8 cellular contexts compared by ENCODE assay signal in the genomic region with DNA sequence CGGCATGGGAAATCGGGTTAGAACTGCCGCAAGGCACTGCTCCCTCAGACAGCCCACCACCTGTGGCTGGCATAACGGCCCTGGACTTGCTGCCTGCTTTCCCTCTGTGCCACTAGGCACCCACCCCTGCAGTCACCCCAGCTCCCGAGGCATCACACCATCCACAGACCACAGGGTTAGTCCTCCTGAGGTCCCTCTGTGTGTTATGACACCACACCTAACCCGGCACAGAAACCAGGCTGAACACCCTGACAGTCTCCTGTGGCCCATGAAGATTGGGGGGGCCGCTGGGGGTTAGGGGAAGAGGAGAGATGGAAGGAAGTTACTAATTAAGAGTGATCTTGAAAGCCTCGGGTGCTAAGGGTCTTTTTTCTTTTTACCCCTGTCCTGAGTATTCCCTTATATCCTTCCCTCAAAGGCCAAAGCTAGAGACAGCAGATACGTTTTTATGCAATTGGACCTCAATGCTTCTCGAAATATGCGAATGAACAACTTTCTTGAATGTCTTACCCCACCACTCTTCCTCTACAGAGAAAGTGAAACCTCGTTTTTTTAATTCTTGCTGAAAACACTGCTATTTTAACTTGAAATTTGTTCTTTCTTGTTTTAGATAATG. TPM values are rescaled to one million over a fixed set of nuclear protein-coding genes. Genes with fewer than 3 reads are reported as not detected.
DNase-seq lines count a peak whose midpoint lies in the region; ATAC-seq and TF ChIP-seq lines count a peak whose summit lies in the region.

No MANE protein-coding gene starts in this region.

- no peaks in the 10 kb centered on the region for H3K27me3 Mint-ChIP-seq in CD4-positive, alpha-beta memory T cell
- H3K27me3 Mint-ChIP-seq in activated CD4-positive, alpha-beta memory T cell treated with anti-CD3 and anti-CD28 coated beads for 36 hours: no peaks in the 10 kb centered on the region

- H3K4me3 ChIP-seq in CD4-positive, alpha-beta memory T cell (ENCODE audit: low read length in 2 of 2): peak overlapping the region; percentile 64 to 70
- peak overlapping the region in 6 of 12 donors; percentile 1 to 41 (median 22) for H3K4me3 ChIP-seq in heart left ventricle

- H3K4me3 Mint-ChIP-seq in CD4-positive, alpha-beta memory T cell: peak overlapping the region; percentile 88 to 97 (median 94)
- H3K4me3 Mint-ChIP-seq in activated CD4-positive, alpha-beta memory T cell treated with anti-CD3 and anti-CD28 coated beads for 36 hours: peak overlapping the region; percentile 82

- no peaks in the 10 kb centered on the region for H3K9me3 ChIP-seq in CD4-positive, alpha-beta memory T cell (ENCODE audit: control insufficient read depth in 1 of 2, low read length in 2 of 2)
- no peaks in the 10 kb centered on the region for H3K9me3 ChIP-seq in heart left ventricle

- H3K27me3 ChIP-seq in CD4-positive, alpha-beta memory T cell (ENCODE audit: insufficient read depth, low read length): no peaks in the 10 kb centered on the region
- H3K27me3 ChIP-seq in heart left ventricle: no peaks in the 10 kb centered on the region

- 55 to 69% (median 58%) methylated on average over 12 of the region's 12 CpGs for WGBS in heart left ventricle, 4 donors

- peak; percentile 41 for ATAC-seq in HG03045 (IDR thresholded peaks at IDR 0.05; ENCODE audit: unreplicated experiment)
- ATAC-seq in heart left ventricle: peak in 3 of 4 donors; percentile 15 to 41 (median 19)
- ATAC-seq in GM19023 (IDR thresholded peaks at IDR 0.05; ENCODE audit: unreplicated experiment): no peak

- H3K36me3 Mint-ChIP-seq in CD4-positive, alpha-beta memory T cell: peaks cover 17 to 60% of the 10 kb centered on the region in 2 donors
- peaks cover 43% of the 10 kb centered on the region for H3K36me3 Mint-ChIP-seq in activated CD4-positive, alpha-beta memory T cell treated with anti-CD3 and anti-CD28 coated beads for 36 hours

- H3K27ac Mint-ChIP-seq in CD4-positive, alpha-beta memory T cell: peak overlapping the region; percentile 92 to 99 (median 97)
- peak overlapping the region; percentile 99 for H3K27ac Mint-ChIP-seq in activated CD4-positive, alpha-beta memory T cell treated with anti-CD3 and anti-CD28 coated beads for 36 hours

- H3K36me3 ChIP-seq in CD4-positive, alpha-beta memory T cell (ENCODE audit: insufficient read depth, low read length): no peaks in the 10 kb centered on the region
- no peaks in the 10 kb centered on the region for H3K36me3 ChIP-seq in heart left ventricle

- intact Hi-C loops in CD4-positive, alpha-beta memory T cell (cut with micrococcal nuclease): loop anchor here (5.0 kb wide), 1 partner anchor 38 kb away; no protein-coding TSS in a partner anchor
- intact Hi-C loops in activated CD4-positive, alpha-beta memory T cell treated with anti-CD3 and anti-CD28 coated beads for 36 hours (cut with micrococcal nuclease): loop anchor here (1.0 to 5.0 kb wide), 4 partner anchors 17 to 42 kb away; no protein-coding TSS in a partner anchor
- intact Hi-C loops in heart left ventricle (cut with DNase I): no loop called here

- CTCF ChIA-PET in CD4-positive, alpha-beta memory T cell (lab: Charles Lee; ENCODE audit: partially characterized antibody): interaction anchor here (1.0 to 2.0 kb wide), 4 partner anchors 20 to 41 kb away, joined by 3 to 12 read pairs (median 4); no protein-coding TSS in a partner anchor
- CTCF ChIA-PET in activated CD4-positive, alpha-beta memory T cell treated with anti-CD3 and anti-CD28 coated beads for 36 hours (lab: Charles Lee): interaction anchor here (0.7 to 1.5 kb wide), 5 partner anchors 11 to 28 kb away, joined by 3 to 6 read pairs (median 4); no protein-coding TSS in a partner anchor
- CTCF ChIA-PET in HEK293T (lab: Yijun Ruan, JAX): no interaction called here

- POLR2A ChIA-PET in CD4-positive, alpha-beta memory T cell (lab: Charles Lee; ENCODE audit: partially characterized antibody): interaction anchor here (0.5 to 21.6 kb wide), 16 partner anchors 10 to 66 kb away, joined by 3 to 961 read pairs (median 4); no protein-coding TSS in a partner anchor
- POLR2A ChIA-PET in activated CD4-positive, alpha-beta memory T cell treated with anti-CD3 and anti-CD28 coated beads for 36 hours (lab: Charles Lee): interaction anchor here (0.9 to 18.3 kb wide), 7 partner anchors 8 to 393 kb away, joined by 3 to 481 read pairs (median 5); no protein-coding TSS in a partner anchor
- POLR2A ChIA-PET in HEK293T (lab: Yijun Ruan, JAX): no interaction called here

- peak; percentile 57 to 85 (median 63) for DNase-seq in CD4-positive, alpha-beta memory T cell
- peak; percentile 89 for DNase-seq in activated CD4-positive, alpha-beta memory T cell treated with anti-CD3 and anti-CD28 coated beads for 36 hours
- DNase-seq in heart left ventricle (no peak), HEK293T (ENCODE audit: extremely low spot score) (no peak), COLO668 (lab: John Stamatoyannopoulos, UW; ENCODE audit: unreplicated experiment) (no peak)
- peak; percentile 54 for DNase-seq in stimulated activated CD8-positive, alpha-beta memory T cell treated with anti-CD3 and anti-CD28 coated beads, Interleukin-4, amount 100 ng/mL, for 24 hours (ENCODE audit: low read depth)

- no peaks in the 10 kb centered on the region for H3K9me3 Mint-ChIP-seq in CD4-positive, alpha-beta memory T cell
- no peaks in the 10 kb centered on the region for H3K9me3 Mint-ChIP-seq in activated CD4-positive, alpha-beta memory T cell treated with anti-CD3 and anti-CD28 coated beads for 36 hours

- peak overlapping the region; percentile 81 for H3K27ac ChIP-seq in CD4-positive, alpha-beta memory T cell (ENCODE audit: low read depth, low read length)
- H3K27ac ChIP-seq in heart left ventricle: peak overlapping the region in 8 of 12 donors; percentile 13 to 93 (median 30)

- no peak for TF ChIP-seq POLR2A in heart left ventricle (IDR thresholded peaks at IDR 0.05)

- H3K4me1 ChIP-seq in CD4-positive, alpha-beta memory T cell (ENCODE audit: insufficient read depth, low read length): peaks cover 94% of the 10 kb centered on the region
- peaks cover 0 to 96% (median 18%) of the 10 kb centered on the region in 12 donors for H3K4me1 ChIP-seq in heart left ventricle

- TF ChIP-seq CTCF in heart left ventricle (IDR thresholded peaks at IDR 0.05): no peak

- H3K4me1 Mint-ChIP-seq in CD4-positive, alpha-beta memory T cell: peaks cover 45 to 82% (median 57%) of the 10 kb centered on the region in 4 donors
- H3K4me1 Mint-ChIP-seq in activated CD4-positive, alpha-beta memory T cell treated with anti-CD3 and anti-CD28 coated beads for 36 hours (ENCODE audit: low read depth): peaks cover 59% of the 10 kb centered on the region

TF ChIP-seq in HEK293T, 16 proteins besides CTCF, POLR2A, EP300 and RAD21:
- no peak for TF ChIP-seq SP1 (IDR thresholded peaks at IDR 0.05)
- TF ChIP-seq FOXM1 (IDR thresholded peaks at IDR 0.05; ENCODE audit: borderline replicate concordance): no peak
- TF ChIP-seq CTBP1 (IDR thresholded peaks at IDR 0.05; ENCODE audit: borderline replicate concordance): no peak

RNA-seq across cellular contexts. Expression of gene CYTH1, which starts 7.0 kb away (rescaled TPM):
- total RNA-seq in CD4-positive, alpha-beta memory T cell: 100 to 1,000 TPM; 380 to 390 TPM
- 100 to 1,000 TPM; 271 to 370 TPM for polyA plus RNA-seq in CD4-positive, alpha-beta memory T cell
- 100 to 1,000 TPM; 184 to 204 TPM for total RNA-seq in activated CD4-positive, alpha-beta memory T cell treated with anti-CD3 and anti-CD28 coated beads for 36 hours
- 10 to 100 TPM; 27.2 to 59.1 (median 31.2) TPM for total RNA-seq in heart left ventricle
- polyA plus RNA-seq in heart left ventricle: 10 to 100 TPM; 20.0 to 28.1 TPM

Comparison
In these comparisons a context has a peak if more than half of its experiments do, and no peak if none do; other contexts are left out.
1. DNase-seq: peak in CD4-positive, alpha-beta memory T cell (5 of 5), activated CD4-positive, alpha-beta memory T cell treated with anti-CD3 and anti-CD28 coated beads for 36 hours (single experiment) and stimulated activated CD8-positive, alpha-beta memory T cell treated with anti-CD3 and anti-CD28 coated beads, Interleukin-4, amount 100 ng/mL, for 24 hours (single experiment); none in heart left ventricle (0 of 5), HEK293T (single experiment) and COLO668 (single experiment).
2. intact Hi-C loops: an anchor here in CD4-positive, alpha-beta memory T cell (5.0 kb wide) and activated CD4-positive, alpha-beta memory T cell treated with anti-CD3 and anti-CD28 coated beads for 36 hours (1.0 to 5.0 kb wide); none called in heart left ventricle.